Comparison of ENCODE assay signal across 26 cellular contexts in the genomic region with DNA sequence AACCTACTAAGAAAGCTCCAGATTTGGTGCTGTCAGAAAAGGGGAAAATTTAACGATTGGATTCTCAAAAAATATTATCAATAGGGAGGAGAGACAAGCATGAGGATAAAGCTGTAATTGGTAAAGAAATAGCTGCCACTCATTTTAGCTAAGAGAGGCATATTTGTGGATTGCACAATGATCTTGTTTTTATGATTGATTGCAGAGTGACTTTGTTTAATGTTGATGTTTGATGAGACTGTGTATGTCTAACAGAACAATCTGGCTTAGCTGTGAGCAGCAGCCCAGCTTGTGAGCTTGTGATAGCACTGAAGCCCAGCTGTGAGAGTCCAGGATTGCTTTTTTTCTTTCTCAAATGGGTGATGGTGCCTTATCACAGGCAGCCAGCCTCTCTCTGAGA. TPM values are rescaled to one million over a fixed set of nuclear protein-coding genes. Genes with fewer than 3 reads are reported as not detected.
DNase-seq lines count a peak whose midpoint lies in the region; ATAC-seq, FAIRE-seq and TF ChIP-seq lines count a peak whose summit lies in the region.
"Had no signal": no experiment of that assay in that cellular context is flagged by ENCODE, and none has a peak within 500 bp of the region (broad histone marks: within the 10 kb centered on the region; RNA-seq: fewer than 3 reads in every experiment).

No MANE protein-coding gene starts in this region.

- H3K36me3 ChIP-seq in HepG2 (replicated peaks in 1 of 2; ENCODE audit: control insufficient read depth in 1 of 2, insufficient read depth in 2 of 2, low read length in 2 of 2) (no peaks in the 10 kb centered on the region), right lobe of liver (no peaks in the 10 kb centered on the region), esophagus muscularis mucosa (no peaks in the 10 kb centered on the region), trophoblast cell (ENCODE audit: control insufficient read depth in 1 of 2, insufficient read depth in 2 of 2, low read length in 2 of 2) (no peaks in the 10 kb centered on the region)
- H3K36me3 ChIP-seq: BE2C, BLaER1 had no signal

- no peak for ATAC-seq in HepG2
- no peak for ATAC-seq in right lobe of liver

- H3K4me2 ChIP-seq in HepG2 (ENCODE audit: low read depth, low read length) (no peak overlapping the region), trophoblast cell (ENCODE audit: low read length) (no peak overlapping the region)
- H3K4me2 ChIP-seq: BLaER1 had no signal

- no peak overlapping the region for H4K8ac ChIP-seq in trophoblast cell (ENCODE audit: low read depth, low read length)

- TF ChIP-seq CTCF in HepG2 (CRISPR knock-in tag; IDR thresholded peaks at IDR 0.05) = no peak
- TF ChIP-seq CTCF in right lobe of liver (IDR thresholded peaks at IDR 0.05) = no peak
- no peak for TF ChIP-seq CTCF in esophagus muscularis mucosa (IDR thresholded peaks at IDR 0.05)
- no peak for TF ChIP-seq CTCF in osteocyte (IDR thresholded peaks at IDR 0.05)

- H2BK5ac ChIP-seq in trophoblast cell (ENCODE audit: low read depth, low read length, poor library complexity) = no peak overlapping the region

- no peaks in the 10 kb centered on the region for H3K36me3 Mint-ChIP-seq in osteocyte (ENCODE audit: unreplicated experiment)
- H3K36me3 Mint-ChIP-seq: CD14-positive monocyte; CD4-positive, alpha-beta memory T cell; CD4-positive, CD25-positive, alpha-beta regulatory T cell; CD8-positive, alpha-beta memory T cell had no signal

- H3K9me3 ChIP-seq in HepG2 (ENCODE audit: low read length) (no peaks in the 10 kb centered on the region), right lobe of liver (no peaks in the 10 kb centered on the region), esophagus muscularis mucosa (peaks cover 0 to 4% (median 2%) of the 10 kb centered on the region in 4 donors), trophoblast cell (ENCODE audit: insufficient read depth, low read depth, low read length) (peaks cover 2% of the 10 kb centered on the region)
- H3K9me3 ChIP-seq: BE2C, BLaER1 had no signal

- H2AK5ac ChIP-seq in trophoblast cell (ENCODE audit: low read length) = no peak overlapping the region

- no TSS peak for BruUV-seq in HepG2 (replicated peaks; lab: Mats Ljungman, UMichigan)

- no peak overlapping the region for H2BK12ac ChIP-seq in trophoblast cell (ENCODE audit: low read length)

- no peak overlapping the region for H3K23ac ChIP-seq in trophoblast cell (ENCODE audit: low read length)

- POLR2A ChIA-PET in HepG2 (lab: Yijun Ruan, JAX) = no interaction called here

- no peak overlapping the region for H3K27ac Mint-ChIP-seq in osteocyte (ENCODE audit: unreplicated experiment)
- H3K27ac Mint-ChIP-seq: CD14-positive monocyte; CD4-positive, alpha-beta memory T cell; CD4-positive, CD25-positive, alpha-beta regulatory T cell had no signal

- TF ChIP-seq EP300 in HepG2 (IDR thresholded peaks at IDR 0.05; ENCODE audit: low read depth in 2 of 2, low read length in 2 of 2) = no peak
- no peak for TF ChIP-seq EP300 in HepG2 (CRISPR knock-in tag; IDR thresholded peaks at IDR 0.05; ENCODE audit: borderline replicate concordance)
- TF ChIP-seq EP300 in esophagus muscularis mucosa (IDR thresholded peaks at IDR 0.05) = no peak

- no peaks in the 10 kb centered on the region for H4K20me1 ChIP-seq in HepG2 (ENCODE audit: insufficient read depth, low read length)
- H4K20me1 ChIP-seq: BLaER1 had no signal

- no peaks in the 10 kb centered on the region for H3K4me1 Mint-ChIP-seq in osteocyte (ENCODE audit: unreplicated experiment)
- H3K4me1 Mint-ChIP-seq: CD14-positive monocyte; CD4-positive, alpha-beta memory T cell; CD4-positive, CD25-positive, alpha-beta regulatory T cell; CD8-positive, alpha-beta memory T cell had no signal

- no peaks in the 10 kb centered on the region for H3K79me1 ChIP-seq in trophoblast cell (ENCODE audit: low read length)

- no peak overlapping the region for H3K14ac ChIP-seq in trophoblast cell (ENCODE audit: low read length)

- TF ChIP-seq RAD21 in HepG2 (CRISPR knock-in tag; IDR thresholded peaks at IDR 0.05) = no peak

- H3K27ac ChIP-seq in HepG2 (ENCODE audit: extremely low read length, insufficient read depth, low read length) (no peak overlapping the region), right lobe of liver (no peak overlapping the region), esophagus muscularis mucosa (replicated peaks in 1 of 4) (no peak overlapping the region), trophoblast cell (ENCODE audit: low read depth, low read length) (no peak overlapping the region)
- H3K27ac ChIP-seq: 22Rv1, BLaER1 had no signal

- H3K79me2 ChIP-seq in HepG2 (ENCODE audit: insufficient read depth, low read length) (no peaks in the 10 kb centered on the region), trophoblast cell (ENCODE audit: control insufficient read depth, insufficient read depth, low read length, poor library complexity) (no peaks in the 10 kb centered on the region)

- H3K4me1 ChIP-seq in HepG2 (ENCODE audit: insufficient read depth, low read length) = no peaks in the 10 kb centered on the region
- no peaks in the 10 kb centered on the region for H3K4me1 ChIP-seq in right lobe of liver
- H3K4me1 ChIP-seq in esophagus muscularis mucosa = no peaks in the 10 kb centered on the region
- no peaks in the 10 kb centered on the region for H3K4me1 ChIP-seq in trophoblast cell (ENCODE audit: control insufficient read depth in 1 of 2, insufficient read depth in 2 of 2, low read length in 2 of 2)
- H3K4me1 ChIP-seq: BE2C, BLaER1 had no signal

- no peak overlapping the region for H2BK120ac ChIP-seq in trophoblast cell (ENCODE audit: insufficient read depth, low read length, poor library complexity)

- no peaks in the 10 kb centered on the region for H3K9me3 Mint-ChIP-seq in osteocyte (ENCODE audit: unreplicated experiment)

- no peak overlapping the region for H3K4ac ChIP-seq in trophoblast cell (ENCODE audit: low read depth, low read length)

- 3% methylated on average over 1 of the region's 1 CpG for WGBS in HepG2 (ENCODE audit: low lambda C conversion rate)
- 33% methylated on average over 1 of the region's 1 CpG for WGBS in right lobe of liver (ENCODE audit: insufficient coverage, low coverage, low lambda C conversion rate, missing lambda C conversion rate)
- WGBS in esophagus muscularis mucosa = 53% methylated on average over 1 of the region's 1 CpG
- no CpG with 5 or more reads among the region's 1 CpG for WGBS in trophoblast cell (ENCODE audit: extremely low coverage, insufficient coverage, insufficient read length)

- in situ Hi-C loops in HepG2 (cut with HindIII; ENCODE audit: extremely low pct_ligation_motif_present, low pct_unique_long_range_greater_than_20kb) (no loop called here), G401 (cut with HindIII; ENCODE audit: low sequenced_read_pairs) (no loop called here)

- H4K12ac ChIP-seq in trophoblast cell (ENCODE audit: low read depth, low read length) = no peak overlapping the region

- no peak overlapping the region for H3K18ac ChIP-seq in trophoblast cell (ENCODE audit: low read length)

- H3K4me3 ChIP-seq in HepG2 (replicated peaks in 1 of 3; ENCODE audit: insufficient read depth in 1 of 3, low read depth in 2 of 3, low read length in 3 of 3) (no peak overlapping the region), right lobe of liver (no peak overlapping the region), esophagus muscularis mucosa (no peak overlapping the region), trophoblast cell (ENCODE audit: low read depth, low read length) (no peak overlapping the region)
- H3K4me3 ChIP-seq: BLaER1 had no signal

- CTCF ChIA-PET in HepG2 (lab: Yijun Ruan, JAX; ENCODE audit: low intra/inter-chr PET ratio, low total read pairs) = no interaction called here

- TF ChIP-seq POLR2A in HepG2 (IDR thresholded peaks at IDR 0.05; ENCODE audit: insufficient read depth in 1 of 2, low read depth in 2 of 2, low read length in 2 of 2) (no peak), right lobe of liver (IDR thresholded peaks at IDR 0.05) (no peak), esophagus muscularis mucosa (IDR thresholded peaks at IDR 0.05; ENCODE audit: low read depth) (no peak)

- DNase-seq in HepG2 (ENCODE audit: low spot score) (no peak), right lobe of liver (no peak), esophagus muscularis mucosa (ENCODE audit: extremely low spot score) (peak; percentile 64), trophoblast cell (no peak), G401 (ENCODE audit: low spot score) (no peak), osteocyte (ENCODE audit: extremely low spot score, unreplicated experiment) (no peak)
- DNase-seq: ACHN; BE2C; C1 segment of cervical spinal cord; CD4-positive, alpha-beta memory T cell; CD4-positive, CD25-positive, alpha-beta regulatory T cell; CD8-positive, alpha-beta memory T cell; COR-L47; DMS 273 treated with DMSO at 0.1 percent for 48 hours; DMS153; DMS53; DND-41; EL; GF-D8 had no signal

- intact Hi-C loops in HepG2 (cut with micrococcal nuclease; ENCODE audit: unreplicated experiment) = no loop called here
- intact Hi-C loops in right lobe of liver (cut with DNase I) = no loop called here
- intact Hi-C loops in esophagus muscularis mucosa (cut with DNase I) = no loop called here

- H2AFZ ChIP-seq in HepG2 (ENCODE audit: low read length) (no peak overlapping the region), trophoblast cell (ENCODE audit: insufficient read depth, low read length, poor library complexity) (no peak overlapping the region)

- H3K4me3 Mint-ChIP-seq in osteocyte (ENCODE audit: unreplicated experiment) = no peak overlapping the region
- H3K4me3 Mint-ChIP-seq: CD4-positive, alpha-beta memory T cell; CD4-positive, CD25-positive, alpha-beta regulatory T cell; CD8-positive, alpha-beta memory T cell had no signal

- H3K9ac ChIP-seq in HepG2 (ENCODE audit: insufficient read depth, low read depth, low read length) (no peak overlapping the region), trophoblast cell (ENCODE audit: low read length) (peak overlapping the region; percentile 33)
- H3K9ac ChIP-seq: BLaER1 had no signal

- H3K27me3 Mint-ChIP-seq in osteocyte (ENCODE audit: unreplicated experiment) = peaks cover 26% of the 10 kb centered on the region

- H3K27me3 ChIP-seq in HepG2 (ENCODE audit: control insufficient read depth in 1 of 2, insufficient read depth in 2 of 2, low read length in 2 of 2) (peaks cover 1 to 4% of the 10 kb centered on the region in 2 experiments; a peak in 2 of 5 replicates), right lobe of liver (no peaks in the 10 kb centered on the region), esophagus muscularis mucosa (peaks cover 0 to 5% (median 0%) of the 10 kb centered on the region in 4 donors), trophoblast cell (ENCODE audit: insufficient read depth, low read length) (peaks cover 2% of the 10 kb centered on the region)
- H3K27me3 ChIP-seq: BE2C, BLaER1 had no signal

- no peak overlapping the region for H4K91ac ChIP-seq in trophoblast cell (ENCODE audit: low read depth, low read length)

- FAIRE-seq in HepG2 (lab: Jason Lieb, UNC) = no peak
- FAIRE-seq: A204.1, G401.6, GM12891, GM19239 had no signal

RNA-seq across cellular contexts. Expression of gene ZNF883, which starts 56.4 kb away (rescaled TPM):
- total RNA-seq in HepG2 (2016; rRNA removed; fragmentation: Illumina TruSeq; extraction: Trizol) (10.0 and 14.2 TPM in 2 replicates), right lobe of liver (under 1 TPM in 1 of 6 experiments, not detected in 5; 0.15 TPM), esophagus muscularis mucosa (1 to 10 TPM in 3 of 4 donors, under 1 TPM in 1; 0.99 to 2.1 (median 1.5) TPM), osteocyte (6.4 and 7.3 TPM in 2 replicates)
- total RNA-seq in HepG2 (2016; cell fraction: cytosol; rRNA removed; fragmentation: Illumina TruSeq; extraction: Trizol; ENCODE audit: low read depth) = 2.8 and 3.9 TPM in 2 replicates
- total RNA-seq in HepG2 (2016; cell fraction: insoluble cytoplasmic fraction; rRNA removed; fragmentation: Illumina TruSeq; extraction: Trizol) = 9.1 and 14.2 TPM in 2 replicates
- 10.5 and 13.5 TPM in 2 replicates for total RNA-seq in HepG2 (2016; cell fraction: membrane; rRNA removed; fragmentation: Illumina TruSeq; extraction: Trizol)
- total RNA-seq in HepG2 (2016; cell fraction: nucleus; rRNA removed; fragmentation: Illumina TruSeq; extraction: Trizol) = 6.5 and 8.0 TPM in 2 replicates
- 4.3 and 5.3 TPM in 2 replicates for polyA plus RNA-seq in HepG2 (2011; rRNA removed)
- 4.0 and 5.3 TPM in 2 replicates for polyA plus RNA-seq in HepG2 (2011; cell fraction: cytosol; rRNA removed)
- 2.8 and 4.0 TPM in 2 replicates for polyA plus RNA-seq in HepG2 (2011; cell fraction: nucleus; rRNA removed)
- polyA plus RNA-seq in HepG2 (2012) = 7.2 and 8.1 TPM in 2 replicates
- 4.2 and 4.3 TPM in 2 replicates for polyA plus RNA-seq in HepG2 (2016; cell fraction: cytosol; fragmentation: Illumina TruSeq; extraction: Trizol; ENCODE audit: low read depth)
- 13.4 and 13.7 TPM in 2 replicates for polyA plus RNA-seq in HepG2 (2016; cell fraction: insoluble cytoplasmic fraction; fragmentation: Illumina TruSeq; extraction: Trizol; ENCODE audit: low read depth)
- polyA plus RNA-seq in HepG2 (2016; cell fraction: membrane; fragmentation: Illumina TruSeq; extraction: Trizol; ENCODE audit: low read depth) = 9.5 and 11.5 TPM in 2 replicates
- 7.0 and 7.6 TPM in 2 replicates for polyA plus RNA-seq in HepG2 (2016; cell fraction: nucleus; fragmentation: Illumina TruSeq; extraction: Trizol; ENCODE audit: insufficient read depth, low read depth)
- polyA minus RNA-seq in HepG2 (2011; rRNA and poly(A)+ RNA removed; ENCODE audit: low replicate concordance) = 2.2 and 7.6 TPM in 2 replicates
- 5.5 and 6.9 TPM in 2 replicates for polyA minus RNA-seq in HepG2 (2011; cell fraction: cytosol; rRNA and poly(A)+ RNA removed)
- 13.8 and 20.8 TPM in 2 replicates for polyA minus RNA-seq in HepG2 (2011; cell fraction: nucleus; rRNA and poly(A)+ RNA removed)
- 2.4 and 2.5 TPM in 2 replicates for polyA plus RNA-seq in trophoblast cell (2013)
- not detected in 2 replicates for total RNA-seq in G401 (2014; rRNA removed; shearing (Covaris generic))
